ENCODE assay signal across 1 cellular context in genomic region chr6:116387374-116387773, GRCh38.
TF ChIP-seq lines count a peak whose summit lies in the region.

No MANE protein-coding gene starts in this region.

TF ChIP-seq in GM12878, 131 proteins besides CTCF, POLR2A, EP300 and RAD21 (continued from another document and continues in another):
- TF ChIP-seq ATF2 (IDR thresholded peaks at IDR 0.05; ENCODE audit: low read length) = peak; percentile 51; the same call in 1 of the 2 replicates
- peak; percentile 53 for TF ChIP-seq SKIL (IDR thresholded peaks at IDR 0.05; ENCODE audit: low read depth, poor library complexity, severe bottlenecking)
- no peak for TF ChIP-seq PML (IDR thresholded peaks at IDR 0.05; ENCODE audit: low read length)
- peak; percentile 55 for TF ChIP-seq USF2 (IDR thresholded peaks at IDR 0.05; ENCODE audit: borderline replicate concordance, low read depth, low read length)
- no peak for TF ChIP-seq PAX5 (IDR thresholded peaks at IDR 0.05; ENCODE audit: borderline replicate concordance, low read depth, low read length)
- TF ChIP-seq BCL11A (IDR thresholded peaks at IDR 0.05; ENCODE audit: low read depth, low read length) = peak; percentile 64; the same call in 1 of the 2 replicates
- TF ChIP-seq CHD1 (IDR thresholded peaks at IDR 0.05; ENCODE audit: low read depth, low read length) = no peak
- TF ChIP-seq MEF2A (IDR thresholded peaks at IDR 0.05; ENCODE audit: insufficient read depth, low read depth, low read length) = peak; percentile 95
- peak; percentile 44 for TF ChIP-seq USF1 (IDR thresholded peaks at IDR 0.05; ENCODE audit: borderline replicate concordance, extremely low read length, insufficient read depth, low read depth, low read length)
- TF ChIP-seq, protein P1, sequence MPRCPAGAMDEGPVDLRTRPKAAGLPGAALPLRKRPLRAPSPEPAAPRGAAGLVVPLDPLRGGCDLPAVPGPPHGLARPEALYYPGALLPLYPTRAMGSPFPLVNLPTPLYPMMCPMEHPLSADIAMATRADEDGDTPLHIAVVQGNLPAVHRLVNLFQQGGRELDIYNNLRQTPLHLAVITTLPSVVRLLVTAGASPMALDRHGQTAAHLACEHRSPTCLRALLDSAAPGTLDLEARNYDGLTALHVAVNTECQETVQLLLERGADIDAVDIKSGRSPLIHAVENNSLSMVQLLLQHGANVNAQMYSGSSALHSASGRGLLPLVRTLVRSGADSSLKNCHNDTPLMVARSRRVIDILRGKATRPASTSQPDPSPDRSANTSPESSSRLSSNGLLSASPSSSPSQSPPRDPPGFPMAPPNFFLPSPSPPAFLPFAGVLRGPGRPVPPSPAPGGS (IDR thresholded peaks at IDR 0.05; ENCODE audit: borderline replicate concordance, insufficient read depth, low read depth, low read length, poor library complexity, severe bottlenecking) = peak; percentile 64
- TF ChIP-seq REST (IDR thresholded peaks at IDR 0.05; ENCODE audit: low read depth, low read length) = 0 out of 2 replicates have a peak, but pooled peaks have one; percentile 29
- peak; percentile 87 for TF ChIP-seq NFIC (IDR thresholded peaks at IDR 0.05; ENCODE audit: low read depth, low read length)
- TF ChIP-seq YY1 (IDR thresholded peaks at IDR 0.05; ENCODE audit: low read depth, low read length) = peak; percentile 92
- TF ChIP-seq SMARCA5 (IDR thresholded peaks at IDR 0.05) = no peak
- TF ChIP-seq RUNX3 (IDR thresholded peaks at IDR 0.05; ENCODE audit: low read length) = peak; percentile 81
- peak; percentile 46; the same call in 1 of the 2 replicates for TF ChIP-seq ZNF687 (IDR thresholded peaks at IDR 0.05)
- TF ChIP-seq CBX5 (IDR thresholded peaks at IDR 0.05; ENCODE audit: low read depth) = no peak
- no peak for TF ChIP-seq YBX1 (IDR thresholded peaks at IDR 0.05)
- no peak for TF ChIP-seq CHD2 (IDR thresholded peaks at IDR 0.05; ENCODE audit: borderline replicate concordance, low read depth, low read length)
- peak; percentile 80 for TF ChIP-seq JUNB (IDR thresholded peaks at IDR 0.05)
- TF ChIP-seq CREM (IDR thresholded peaks at IDR 0.05; ENCODE audit: low read depth) = peak; percentile 76
- peak in 1 of 2 experiments; percentile 77; a peak in 2 of 4 replicates for TF ChIP-seq ETV6 (conservative IDR thresholded peaks at IDR 0.05 in 1 of 2, IDR thresholded peaks at IDR 0.05 in 1 of 2; ENCODE audit: borderline replicate concordance in 1 of 2, low read depth in 1 of 2)
- TF ChIP-seq CEBPZ (IDR thresholded peaks at IDR 0.05; ENCODE audit: low read depth, low read length) = no peak
- peak; percentile 39 for TF ChIP-seq MEF2B (IDR thresholded peaks at IDR 0.05; ENCODE audit: partially characterized antibody, poor library complexity, severe bottlenecking)
- TF ChIP-seq IKZF2 (IDR thresholded peaks at IDR 0.05) = peak; percentile 61 to 77; a peak in 2 of 4 replicates
- TF ChIP-seq, protein P2, sequence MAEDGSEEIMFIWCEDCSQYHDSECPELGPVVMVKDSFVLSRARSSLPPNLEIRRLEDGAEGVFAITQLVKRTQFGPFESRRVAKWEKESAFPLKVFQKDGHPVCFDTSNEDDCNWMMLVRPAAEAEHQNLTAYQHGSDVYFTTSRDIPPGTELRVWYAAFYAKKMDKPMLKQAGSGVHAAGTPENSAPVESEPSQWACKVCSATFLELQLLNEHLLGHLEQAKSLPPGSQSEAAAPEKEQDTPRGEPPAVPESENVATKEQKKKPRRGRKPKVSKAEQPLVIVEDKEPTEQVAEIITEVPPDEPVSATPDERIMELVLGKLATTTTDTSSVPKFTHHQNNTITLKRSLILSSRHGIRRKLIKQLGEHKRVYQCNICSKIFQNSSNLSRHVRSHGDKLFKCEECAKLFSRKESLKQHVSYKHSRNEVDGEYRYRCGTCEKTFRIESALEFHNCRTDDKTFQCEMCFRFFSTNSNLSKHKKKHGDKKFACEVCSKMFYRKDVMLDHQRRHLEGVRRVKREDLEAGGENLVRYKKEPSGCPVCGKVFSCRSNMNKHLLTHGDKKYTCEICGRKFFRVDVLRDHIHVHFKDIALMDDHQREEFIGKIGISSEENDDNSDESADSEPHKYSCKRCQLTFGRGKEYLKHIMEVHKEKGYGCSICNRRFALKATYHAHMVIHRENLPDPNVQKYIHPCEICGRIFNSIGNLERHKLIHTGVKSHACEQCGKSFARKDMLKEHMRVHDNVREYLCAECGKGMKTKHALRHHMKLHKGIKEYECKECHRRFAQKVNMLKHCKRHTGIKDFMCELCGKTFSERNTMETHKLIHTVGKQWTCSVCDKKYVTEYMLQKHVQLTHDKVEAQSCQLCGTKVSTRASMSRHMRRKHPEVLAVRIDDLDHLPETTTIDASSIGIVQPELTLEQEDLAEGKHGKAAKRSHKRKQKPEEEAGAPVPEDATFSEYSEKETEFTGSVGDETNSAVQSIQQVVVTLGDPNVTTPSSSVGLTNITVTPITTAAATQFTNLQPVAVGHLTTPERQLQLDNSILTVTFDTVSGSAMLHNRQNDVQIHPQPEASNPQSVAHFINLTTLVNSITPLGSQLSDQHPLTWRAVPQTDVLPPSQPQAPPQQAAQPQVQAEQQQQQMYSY (CRISPR knock-in tag; IDR thresholded peaks at IDR 0.05) = no peak
- TF ChIP-seq SMAD5 (IDR thresholded peaks at IDR 0.05; ENCODE audit: low read depth) = no peak
- TF ChIP-seq ATF7 (IDR thresholded peaks at IDR 0.05; ENCODE audit: low read depth) = peak; percentile 62; the same call in 1 of the 2 replicates
- TF ChIP-seq, protein P3, sequence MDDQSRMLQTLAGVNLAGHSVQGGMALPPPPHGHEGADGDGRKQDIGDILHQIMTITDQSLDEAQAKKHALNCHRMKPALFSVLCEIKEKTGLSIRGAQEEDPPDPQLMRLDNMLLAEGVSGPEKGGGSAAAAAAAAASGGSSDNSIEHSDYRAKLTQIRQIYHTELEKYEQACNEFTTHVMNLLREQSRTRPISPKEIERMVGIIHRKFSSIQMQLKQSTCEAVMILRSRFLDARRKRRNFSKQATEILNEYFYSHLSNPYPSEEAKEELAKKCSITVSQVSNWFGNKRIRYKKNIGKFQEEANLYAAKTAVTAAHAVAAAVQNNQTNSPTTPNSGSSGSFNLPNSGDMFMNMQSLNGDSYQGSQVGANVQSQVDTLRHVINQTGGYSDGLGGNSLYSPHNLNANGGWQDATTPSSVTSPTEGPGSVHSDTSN (IDR thresholded peaks at IDR 0.05; ENCODE audit: insufficient replicate concordance, low read depth, low read length) = no peak
